Comparison of ENCODE assay signal across 8 cellular contexts in the genomic region with DNA sequence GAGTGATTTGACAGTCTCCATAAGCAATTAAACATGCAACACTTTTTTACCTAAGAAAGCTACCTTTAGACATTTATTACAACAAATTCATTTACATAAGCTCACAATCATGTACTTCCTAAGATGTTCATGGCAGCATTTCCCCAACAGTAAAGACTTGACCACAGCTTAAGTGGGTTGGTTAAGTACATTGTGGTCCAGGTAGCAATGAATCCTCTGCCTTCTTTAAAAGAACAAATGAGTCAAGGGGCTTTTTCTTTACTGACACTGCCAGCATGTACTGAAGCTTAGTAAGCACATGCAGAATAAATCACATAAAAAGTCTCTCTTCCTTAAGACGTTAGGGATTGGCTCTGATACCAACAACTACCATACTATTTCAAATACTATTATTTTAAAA.
"Had no signal": no experiment of that assay in that cellular context is flagged by ENCODE, and none has a peak within 500 bp of the region (broad histone marks: within the 10 kb centered on the region; RNA-seq: fewer than 3 reads in every experiment).

No MANE protein-coding gene starts in this region.

- H3K27me3 Mint-ChIP-seq: IgD-negative memory B cell had no signal

- DNase-seq: GM23248, GOT3, H7, HFFc6, KBM-7 had no signal

- H3K27ac Mint-ChIP-seq: HFFc6, IgD-negative memory B cell had no signal

- H3K9me3 Mint-ChIP-seq: HFFc6, IgD-negative memory B cell had no signal

- H3K4me3 Mint-ChIP-seq: HFFc6, IgD-negative memory B cell had no signal

- H3K4me1 Mint-ChIP-seq: IgD-negative memory B cell had no signal

- H3K36me3 Mint-ChIP-seq: IgD-negative memory B cell had no signal

- ATAC-seq: HCT116, HepG2 had no signal
